8 cellular contexts compared by ENCODE assay signal in genomic region chr1:235971571-235972315, GRCh38.
A peak's percentile ranks its signal among the peaks of the same experiment; 100 is the strongest.
DNase-seq lines count a peak whose midpoint lies in the region; ATAC-seq and TF ChIP-seq lines count a peak whose summit lies in the region.

No MANE protein-coding gene starts in this region.

- H3K4me1 ChIP-seq in liver (ENCODE audit: control insufficient read depth in 4 of 4, insufficient read depth in 4 of 4, low read length in 3 of 4) = peaks cover 0 to 15% (median 12%) of the 10 kb centered on the region in 4 donors

- H3K27me3 ChIP-seq in liver (ENCODE audit: control insufficient read depth in 4 of 4, insufficient read depth in 4 of 4, low read length in 3 of 4) = no peaks in the 10 kb centered on the region

- no peaks in the 10 kb centered on the region for H3K9me3 ChIP-seq in liver (ENCODE audit: control insufficient read depth in 4 of 4, low read length in 3 of 4)

- TF ChIP-seq RAD21 in liver (IDR thresholded peaks at IDR 0.05) = peak; percentile 97 to 98

- peaks cover 2 to 17% (median 5%) of the 10 kb centered on the region in 4 donors for H3K36me3 ChIP-seq in liver (ENCODE audit: control insufficient read depth in 4 of 4, insufficient read depth in 3 of 4, low read depth in 1 of 4, low read length in 3 of 4)

- peak; percentile 93 for TF ChIP-seq CTCF in liver (IDR thresholded peaks at IDR 0.05; ENCODE audit: low read depth, low read length, missing input control)

- peak overlapping the region in 1 of 3 donors; percentile 5 for H3K4me3 ChIP-seq in liver (ENCODE audit: low read depth in 1 of 3, low read length in 3 of 3)

- WGBS in liver = 15% methylated on average over 29 of the region's 29 CpGs

- DNase-seq in CD1c-positive myeloid dendritic cell (ENCODE audit: extremely low spot score) (peak; percentile 98), GM19240 (ENCODE audit: insufficient read length, low spot score) (peak; percentile 75), NCI-H526 treated with DMSO at 0.1 percent for 48 hours (lab: John Stamatoyannopoulos, UW) (peak; percentile 59), dermis microvascular lymphatic vessel endothelial cell (ENCODE audit: low read depth in 2 of 2) (peak; percentile 66 to 91)
- peak; percentile 86 for DNase-seq in activated CD4-positive, alpha-beta T cell treated with anti-CD3 and anti-CD28 coated beads, Interleukin-2, amount 50 U/mL, for 1 hour
- peak; percentile 86 for DNase-seq in stimulated activated CD4-positive, alpha-beta T cell treated with anti-CD3 and anti-CD28 coated beads, Interleukin-4, amount 100 ng/mL, for 1 hour

- peak; percentile 93 for ATAC-seq in HG03457 (IDR thresholded peaks at IDR 0.05; ENCODE audit: unreplicated experiment)

- peak overlapping the region; percentile 53 to 77 for H3K27ac ChIP-seq in liver (ENCODE audit: low read depth in 1 of 2, low read length in 2 of 2)

- H3K9ac ChIP-seq in liver (ENCODE audit: low read depth in 1 of 2, low read length in 2 of 2) = peak overlapping the region in 1 of 2 donors; percentile 32

TF ChIP-seq in liver, 16 proteins besides CTCF, POLR2A, EP300 and RAD21:
- TF ChIP-seq JUND (IDR thresholded peaks at IDR 0.05) (peak in 1 of 2 donors; percentile 18), MAX (IDR thresholded peaks at IDR 0.05) (peak; percentile 61), HNF4A (conservative IDR thresholded peaks at IDR 0.05) (peak in 1 of 2 donors; percentile 20), GABPA (IDR thresholded peaks at IDR 0.05 in 1 of 2, conservative IDR thresholded peaks at IDR 0.05 in 1 of 2) (peak in 1 of 2 donors; percentile 10), RXRA (IDR thresholded peaks at IDR 0.05) (peak; percentile 35 to 56), HNF4G (IDR thresholded peaks at IDR 0.05) (no peak), SP1 (IDR thresholded peaks at IDR 0.05) (peak; percentile 40), NR2F2 (IDR thresholded peaks at IDR 0.05) (no peak), REST (IDR thresholded peaks at IDR 0.05) (peak; percentile 22), ATF3 (IDR thresholded peaks at IDR 0.05) (peak; percentile 26)
